Comparison of ENCODE assay signal across 34 cellular contexts in the genomic region with DNA sequence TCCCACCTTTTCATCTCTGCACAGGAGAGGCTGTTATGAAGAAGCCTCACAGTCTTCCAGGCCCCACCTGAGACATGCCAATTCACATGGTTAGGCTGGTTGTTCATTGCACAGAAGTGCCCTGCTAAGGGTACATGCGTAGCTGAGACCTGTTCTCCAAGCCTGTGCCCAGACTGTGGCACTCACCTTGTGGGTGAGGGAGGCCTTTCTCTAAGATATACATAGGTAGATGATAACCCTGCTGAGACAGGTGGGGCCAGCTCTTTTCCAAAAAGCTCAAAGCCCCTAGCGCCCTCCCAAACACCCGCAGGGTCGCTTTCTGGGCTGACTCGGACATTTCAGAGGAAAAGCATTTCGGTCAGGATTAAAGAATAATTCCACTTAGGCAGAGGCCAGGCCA.
"Had no signal": no experiment of that assay in that cellular context is flagged by ENCODE, and none has a peak within 500 bp of the region (broad histone marks: within the 10 kb centered on the region; RNA-seq: fewer than 3 reads in every experiment).

No MANE protein-coding gene starts in this region.

- H3K4me3 ChIP-seq: MG63 had no signal

- H3K27ac ChIP-seq: KMS-11 had no signal

- H3K36me3 ChIP-seq: MG63 had no signal

- H3K9me3 ChIP-seq: MG63 had no signal

- DNase-seq: Karpas-422, Kasumi-1, KBM-7, KG1, MG63, MM.1S, NCI-H1048, NCI-H1092, NCI-H1092 treated with DMSO at 0.1 percent for 48 hours, NCI-H1105, NCI-H1105 treated with DMSO at 0.1 percent for 48 hours, NCI-H1417, NCI-H1417 treated with DMSO at 0.1 percent for 48 hours, NCI-H1436, NCI-H1436 treated with DMSO at 0.1 percent for 48 hours, NCI-H146, NCI-H1694, NCI-H1694 treated with DMSO at 0.1 percent for 48 hours, NCI-H187, NCI-H187 treated with DMSO at 0.1 percent for 48 hours, NCI-H1930, NCI-H2029, NCI-H2029 treated with DMSO at 0.1 percent for 48 hours, NCI-H2081, NCI-H2081 treated with DMSO at 0.1 percent for 48 hours, NCI-H2107, NCI-H2171, NCI-H2171 treated with DMSO at 0.1 percent for 48 hours, NCI-H2227 treated with DMSO at 0.1 percent for 48 hours, NCI-H226, NCI-H345, NCI-H446, NCI-H446 treated with DMSO at 0.1 percent for 48 hours had no signal

- H3K27me3 ChIP-seq: MG63 had no signal
